26 cellular contexts compared by ENCODE assay signal in the genomic region with DNA sequence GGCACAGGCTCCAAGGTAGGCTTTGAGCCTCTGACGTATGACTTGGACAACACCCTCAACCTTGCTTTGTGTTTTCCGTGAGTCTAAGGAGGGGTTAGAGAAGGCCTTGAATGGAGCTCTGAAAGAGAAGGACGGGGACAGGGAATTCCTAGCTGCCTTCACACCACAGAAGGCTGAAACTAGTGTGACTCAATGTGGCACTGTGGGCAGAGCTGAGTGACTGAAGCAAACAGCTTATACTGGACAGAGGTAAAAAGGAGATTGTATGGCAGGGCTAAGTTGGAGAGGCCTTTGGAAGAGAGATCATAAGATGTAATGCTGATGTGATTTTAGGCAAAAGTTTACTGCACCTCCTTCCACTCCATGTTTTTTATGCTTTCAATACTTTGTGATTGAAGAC. TPM values are rescaled to one million over a fixed set of nuclear protein-coding genes. Genes with fewer than 3 reads are reported as not detected.
A peak's percentile ranks its signal among the peaks of the same experiment; 100 is the strongest.
DNase-seq lines count a peak whose midpoint lies in the region; ATAC-seq and TF ChIP-seq lines count a peak whose summit lies in the region.
"Had no signal": no experiment of that assay in that cellular context is flagged by ENCODE, and none has a peak within 500 bp of the region (broad histone marks: within the 10 kb centered on the region; RNA-seq: fewer than 3 reads in every experiment).

No MANE protein-coding gene starts in this region.

- no peaks in the 10 kb centered on the region for H3K27me3 ChIP-seq in CD4-positive, alpha-beta T cell (ENCODE audit: control insufficient read depth, insufficient read depth, low read length)
- no peaks in the 10 kb centered on the region for H3K27me3 ChIP-seq in heart right ventricle
- H3K27me3 ChIP-seq: breast epithelium, gastroesophageal sphincter, stomach, thyroid gland, vagina had no signal

- H3K36me3 Mint-ChIP-seq in activated CD4-positive, alpha-beta T cell treated with anti-CD3 and anti-CD28 coated beads for 36 hours (ENCODE audit: low read depth), result peaks cover 8% of the 10 kb centered on the region
- H3K36me3 Mint-ChIP-seq in activated CD4-positive, alpha-beta T cell treated with anti-CD3 and anti-CD28 coated beads, Interleukin-2, amount 10 ng/mL, durations not matched to agents 7 days and 5 days (ENCODE audit: low read depth), result peaks cover 31% of the 10 kb centered on the region
- peaks cover 18% of the 10 kb centered on the region for H3K36me3 Mint-ChIP-seq in CD4-positive, alpha-beta T cell (ENCODE audit: low read depth)
- H3K36me3 Mint-ChIP-seq in activated T-helper 17 cell treated with anti-CD3 and anti-CD28 coated beads, Interleukin-2, amount 50 U/mL, for 72 hours (ENCODE audit: low read depth), result peaks cover 13% of the 10 kb centered on the region
- no peaks in the 10 kb centered on the region for H3K36me3 Mint-ChIP-seq in natural killer cell treated with Interleukin-12 subunit alpha and Interleukin-12 subunit beta and Interleukin-15 and Interleukin-18, amount 100 ng/mL, for 72 hours
- H3K36me3 Mint-ChIP-seq: CD14-positive monocyte, WTC11 had no signal

- DNase-seq in activated CD4-positive, alpha-beta T cell treated with anti-CD3 and anti-CD28 coated beads for 36 hours, result peak; percentile 53
- no peak for DNase-seq in activated CD4-positive, alpha-beta T cell treated with anti-CD3 and anti-CD28 coated beads, Interleukin-2, amount 10 ng/mL, durations not matched to agents 7 days and 5 days
- DNase-seq in CD4-positive, alpha-beta T cell, result no peak
- DNase-seq in natural killer cell treated with Interleukin-12 subunit alpha and Interleukin-12 subunit beta and Interleukin-15 and Interleukin-18, amount 100 ng/mL, for 72 hours (ENCODE audit: low spot score), result no peak
- DNase-seq in heart right ventricle (no peak), iPS-NIHi11 (ENCODE audit: low spot score) (no peak)
- DNase-seq: activated gamma-delta T cell, hippocampal formation, lower lobe of right lung, NCI-H1417 treated with DMSO at 0.1 percent for 48 hours, NCI-H2081, NCI-H2227 treated with DMSO at 0.1 percent for 48 hours, NCI-H69, retina, SIG-M5, stomach, thyroid gland had no signal

- no peak overlapping the region for H3K27ac ChIP-seq in CD4-positive, alpha-beta T cell (ENCODE audit: low read depth, low read length)
- no peak overlapping the region for H3K27ac ChIP-seq in heart right ventricle
- H3K27ac ChIP-seq: breast epithelium, gastroesophageal sphincter, lower lobe of right lung, neural progenitor cell, parathyroid adenoma, stomach, thyroid gland, vagina had no signal

- H3K4me3 Mint-ChIP-seq in activated CD4-positive, alpha-beta T cell treated with anti-CD3 and anti-CD28 coated beads for 36 hours, result no peak overlapping the region
- no peak overlapping the region for H3K4me3 Mint-ChIP-seq in activated CD4-positive, alpha-beta T cell treated with anti-CD3 and anti-CD28 coated beads, Interleukin-2, amount 10 ng/mL, durations not matched to agents 7 days and 5 days
- H3K4me3 Mint-ChIP-seq in CD4-positive, alpha-beta T cell, result peak overlapping the region; percentile 17
- peak overlapping the region; percentile 88 for H3K4me3 Mint-ChIP-seq in activated T-helper 17 cell treated with anti-CD3 and anti-CD28 coated beads, Interleukin-2, amount 50 U/mL, for 72 hours
- H3K4me3 Mint-ChIP-seq in natural killer cell treated with Interleukin-12 subunit alpha and Interleukin-12 subunit beta and Interleukin-15 and Interleukin-18, amount 100 ng/mL, for 72 hours, result no peak overlapping the region
- H3K4me3 Mint-ChIP-seq: CD14-positive monocyte, neural progenitor cell, WTC11 had no signal

- 93 to 95% methylated on average over 3 of the region's 3 CpGs for WGBS in heart right ventricle, 2 donors

- peaks cover 4 to 24% (median 15%) of the 10 kb centered on the region in 9 donors for H3K4me1 ChIP-seq in heart right ventricle
- H3K4me1 ChIP-seq: breast epithelium had no signal

- CTCF ChIA-PET in activated CD4-positive, alpha-beta T cell treated with anti-CD3 and anti-CD28 coated beads for 36 hours (lab: Charles Lee), result interaction anchor here (0.7 to 1.2 kb wide), 4 partner anchors 28 to 116 kb away, joined by 3 to 4 read pairs (median 3); no protein-coding TSS in a partner anchor
- CTCF ChIA-PET in activated CD4-positive, alpha-beta T cell treated with anti-CD3 and anti-CD28 coated beads, Interleukin-2, amount 10 ng/mL, durations not matched to agents 7 days and 5 days (lab: Charles Lee), result interaction anchor here (1.3 to 1.5 kb wide), 2 partner anchors 26 to 28 kb away, joined by 3 to 4 read pairs; no protein-coding TSS in a partner anchor
- CTCF ChIA-PET in CD4-positive, alpha-beta T cell (lab: Charles Lee), result no interaction called here

- H3K4me1 Mint-ChIP-seq in activated CD4-positive, alpha-beta T cell treated with anti-CD3 and anti-CD28 coated beads for 36 hours, result peaks cover 69% of the 10 kb centered on the region
- H3K4me1 Mint-ChIP-seq in activated CD4-positive, alpha-beta T cell treated with anti-CD3 and anti-CD28 coated beads, Interleukin-2, amount 10 ng/mL, durations not matched to agents 7 days and 5 days, result peaks cover 65% of the 10 kb centered on the region
- H3K4me1 Mint-ChIP-seq in CD4-positive, alpha-beta T cell (ENCODE audit: low read depth), result peaks cover 75% of the 10 kb centered on the region
- H3K4me1 Mint-ChIP-seq in activated T-helper 17 cell treated with anti-CD3 and anti-CD28 coated beads, Interleukin-2, amount 50 U/mL, for 72 hours, result peaks cover 46% of the 10 kb centered on the region
- peaks cover 35 to 54% of the 10 kb centered on the region in 2 donors for H3K4me1 Mint-ChIP-seq in natural killer cell treated with Interleukin-12 subunit alpha and Interleukin-12 subunit beta and Interleukin-15 and Interleukin-18, amount 100 ng/mL, for 72 hours (ENCODE audit: low read depth in 2 of 2)

- peaks cover 4% of the 10 kb centered on the region for H3K9me3 Mint-ChIP-seq in activated CD4-positive, alpha-beta T cell treated with anti-CD3 and anti-CD28 coated beads for 36 hours (ENCODE audit: low read depth)
- peaks cover 6% of the 10 kb centered on the region for H3K9me3 Mint-ChIP-seq in activated CD4-positive, alpha-beta T cell treated with anti-CD3 and anti-CD28 coated beads, Interleukin-2, amount 10 ng/mL, durations not matched to agents 7 days and 5 days
- no peaks in the 10 kb centered on the region for H3K9me3 Mint-ChIP-seq in CD4-positive, alpha-beta T cell
- H3K9me3 Mint-ChIP-seq in activated T-helper 17 cell treated with anti-CD3 and anti-CD28 coated beads, Interleukin-2, amount 50 U/mL, for 72 hours, result no peaks in the 10 kb centered on the region
- no peaks in the 10 kb centered on the region for H3K9me3 Mint-ChIP-seq in natural killer cell treated with Interleukin-12 subunit alpha and Interleukin-12 subunit beta and Interleukin-15 and Interleukin-18, amount 100 ng/mL, for 72 hours
- H3K9me3 Mint-ChIP-seq: CD14-positive monocyte, neural progenitor cell, WTC11 had no signal

- H3K9me3 ChIP-seq in CD4-positive, alpha-beta T cell (ENCODE audit: control insufficient read depth, low read length), result no peaks in the 10 kb centered on the region
- H3K9me3 ChIP-seq in heart right ventricle, result no peaks in the 10 kb centered on the region
- H3K9me3 ChIP-seq: breast epithelium, gastroesophageal sphincter, lower lobe of right lung, stomach, thyroid gland, vagina had no signal

- POLR2A ChIA-PET in activated CD4-positive, alpha-beta T cell treated with anti-CD3 and anti-CD28 coated beads for 36 hours (lab: Charles Lee), result interaction anchor here (0.8 kb wide), 2 partner anchors 15 to 62 kb away, joined by 4 read pairs; no protein-coding TSS in a partner anchor
- POLR2A ChIA-PET in activated CD4-positive, alpha-beta T cell treated with anti-CD3 and anti-CD28 coated beads, Interleukin-2, amount 10 ng/mL, durations not matched to agents 7 days and 5 days (lab: Charles Lee), result no interaction called here
- POLR2A ChIA-PET in CD4-positive, alpha-beta T cell (lab: Charles Lee), result interaction anchor here (0.7 to 3.5 kb wide), 2 partner anchors 14 to 22 kb away, joined by 3 to 37 read pairs; no protein-coding TSS in a partner anchor

- peak overlapping the region; percentile 29 for H3K27ac Mint-ChIP-seq in activated CD4-positive, alpha-beta T cell treated with anti-CD3 and anti-CD28 coated beads for 36 hours
- H3K27ac Mint-ChIP-seq in activated CD4-positive, alpha-beta T cell treated with anti-CD3 and anti-CD28 coated beads, Interleukin-2, amount 10 ng/mL, durations not matched to agents 7 days and 5 days, result no peak overlapping the region
- peak overlapping the region; percentile 96 for H3K27ac Mint-ChIP-seq in CD4-positive, alpha-beta T cell
- peak overlapping the region; percentile 88 for H3K27ac Mint-ChIP-seq in activated T-helper 17 cell treated with anti-CD3 and anti-CD28 coated beads, Interleukin-2, amount 50 U/mL, for 72 hours
- peak overlapping the region; percentile 3 to 86 for H3K27ac Mint-ChIP-seq in natural killer cell treated with Interleukin-12 subunit alpha and Interleukin-12 subunit beta and Interleukin-15 and Interleukin-18, amount 100 ng/mL, for 72 hours
- H3K27ac Mint-ChIP-seq: CD14-positive monocyte, neural progenitor cell, WTC11 had no signal

- ATAC-seq in activated CD4-positive, alpha-beta T cell treated with anti-CD3 and anti-CD28 coated beads for 36 hours, result peak; percentile 10
- ATAC-seq in CD4-positive, alpha-beta T cell (ENCODE audit: poor library complexity), result no peak
- ATAC-seq in activated T-helper 17 cell treated with anti-CD3 and anti-CD28 coated beads, Interleukin-2, amount 50 U/mL, for 72 hours (replicated peaks), result peak; percentile 43
- no peak for ATAC-seq in natural killer cell treated with Interleukin-12 subunit alpha and Interleukin-12 subunit beta and Interleukin-15 and Interleukin-18, amount 100 ng/mL, for 72 hours
- ATAC-seq in heart right ventricle (no peak), GM21447 (IDR thresholded peaks at IDR 0.05; ENCODE audit: unreplicated experiment) (no peak)
- ATAC-seq: gastroesophageal sphincter, lower lobe of right lung, WTC11 had no signal

- intact Hi-C loops in activated CD4-positive, alpha-beta T cell treated with anti-CD3 and anti-CD28 coated beads for 36 hours (cut with DNase I, micrococcal nuclease), result loop anchor here in 1 of 2 experiments (10.0 kb wide), 1 partner anchor 406 kb away; a partner anchor contains a TSS
- intact Hi-C loops in CD4-positive, alpha-beta T cell (cut with DNase I, micrococcal nuclease), result loop anchor here in 1 of 2 experiments (10.0 kb wide), 1 partner anchor 406 kb away; a partner anchor contains a TSS
- intact Hi-C loops in heart right ventricle (cut with DNase I), result loop anchor here in 7 of 10 donors (5.0 to 10.0 kb wide), 9 partner anchors 74 to 446 kb away; no protein-coding TSS in a partner anchor

- H3K4me3 ChIP-seq in heart right ventricle, result no peak overlapping the region
- H3K4me3 ChIP-seq: breast epithelium, gastroesophageal sphincter, lower lobe of right lung, neural progenitor cell, stomach, thyroid gland, vagina had no signal

- TF ChIP-seq CTCF in CD4-positive, alpha-beta T cell (IDR thresholded peaks at IDR 0.05), result no peak
- no peak for TF ChIP-seq CTCF in heart right ventricle (IDR thresholded peaks at IDR 0.05)

- H3K27me3 Mint-ChIP-seq in activated CD4-positive, alpha-beta T cell treated with anti-CD3 and anti-CD28 coated beads for 36 hours, result no peaks in the 10 kb centered on the region
- H3K27me3 Mint-ChIP-seq in activated CD4-positive, alpha-beta T cell treated with anti-CD3 and anti-CD28 coated beads, Interleukin-2, amount 10 ng/mL, durations not matched to agents 7 days and 5 days, result no peaks in the 10 kb centered on the region
- H3K27me3 Mint-ChIP-seq in CD4-positive, alpha-beta T cell, result no peaks in the 10 kb centered on the region
- no peaks in the 10 kb centered on the region for H3K27me3 Mint-ChIP-seq in activated T-helper 17 cell treated with anti-CD3 and anti-CD28 coated beads, Interleukin-2, amount 50 U/mL, for 72 hours
- H3K27me3 Mint-ChIP-seq in natural killer cell treated with Interleukin-12 subunit alpha and Interleukin-12 subunit beta and Interleukin-15 and Interleukin-18, amount 100 ng/mL, for 72 hours, result no peaks in the 10 kb centered on the region

- H3K36me3 ChIP-seq in heart right ventricle, result no peaks in the 10 kb centered on the region
- H3K36me3 ChIP-seq: breast epithelium, gastroesophageal sphincter, lower lobe of right lung, neural progenitor cell, stomach, thyroid gland, vagina had no signal

RNA-seq across cellular contexts. Expression of a gene that starts 3.5 kb away (rescaled TPM):
- 10 to 100 TPM; 84.7 to 87.5 TPM for total RNA-seq in activated CD4-positive, alpha-beta T cell treated with anti-CD3 and anti-CD28 coated beads for 36 hours
- total RNA-seq in activated CD4-positive, alpha-beta T cell treated with anti-CD3 and anti-CD28 coated beads, Interleukin-2, amount 10 ng/mL, durations not matched to agents 7 days and 5 days, result 10 to 100 TPM; 73.3 to 84.1 TPM
- 10 to 100 TPM; 92.1 to 92.3 TPM for total RNA-seq in CD4-positive, alpha-beta T cell
- total RNA-seq in activated T-helper 17 cell treated with anti-CD3 and anti-CD28 coated beads, Interleukin-2, amount 50 U/mL, for 72 hours, result 10 to 100 TPM; 75.4 to 85.4 TPM
- 10 to 100 TPM; 44.7 to 47.4 TPM for total RNA-seq in natural killer cell treated with Interleukin-12 subunit alpha and Interleukin-12 subunit beta and Interleukin-15 and Interleukin-18, amount 100 ng/mL, for 72 hours
- total RNA-seq in heart right ventricle, result 10 to 100 TPM; 21.1 to 45.1 (median 29.9) TPM
- polyA plus RNA-seq in heart right ventricle, result 10 to 100 TPM; 18.5 to 20.8 TPM

Comparison
In these comparisons a context has a peak if more than half of its experiments do, and no peak if none do; other contexts are left out.
1. ATAC-seq: peak in activated CD4-positive, alpha-beta T cell treated with anti-CD3 and anti-CD28 coated beads for 36 hours (single experiment) and activated T-helper 17 cell treated with anti-CD3 and anti-CD28 coated beads, Interleukin-2, amount 50 U/mL, for 72 hours (single experiment); none in CD4-positive, alpha-beta T cell (single experiment), natural killer cell treated with Interleukin-12 subunit alpha and Interleukin-12 subunit beta and Interleukin-15 and Interleukin-18, amount 100 ng/mL, for 72 hours (0 of 2), heart right ventricle (0 of 8) and GM21447 (single experiment).
2. H3K4me3 Mint-ChIP-seq: peak in CD4-positive, alpha-beta T cell (single experiment) and activated T-helper 17 cell treated with anti-CD3 and anti-CD28 coated beads, Interleukin-2, amount 50 U/mL, for 72 hours (single experiment); none in activated CD4-positive, alpha-beta T cell treated with anti-CD3 and anti-CD28 coated beads for 36 hours (single experiment), activated CD4-positive, alpha-beta T cell treated with anti-CD3 and anti-CD28 coated beads, Interleukin-2, amount 10 ng/mL, durations not matched to agents 7 days and 5 days (single experiment) and natural killer cell treated with Interleukin-12 subunit alpha and Interleukin-12 subunit beta and Interleukin-15 and Interleukin-18, amount 100 ng/mL, for 72 hours (single experiment).